In genomic region chr6:157531169-157531985, GRCh38 we compare ENCODE assay signal across 1 cellular context.
TF ChIP-seq lines count a peak whose summit lies in the region.

No MANE protein-coding gene starts in this region.

TF ChIP-seq in HepG2, 621 proteins besides CTCF, POLR2A, EP300 and RAD21 (continued from another document and continues in another):
- TF ChIP-seq ARID4A (CRISPR knock-in tag; IDR thresholded peaks at IDR 0.05; ENCODE audit: borderline replicate concordance) (peak; percentile 92; the same call in 1 of the 2 replicates), SMAD9 (CRISPR knock-in tag; IDR thresholded peaks at IDR 0.05) (peak; percentile 94; the same call in 1 of the 2 replicates), ZNF557 (CRISPR knock-in tag; IDR thresholded peaks at IDR 0.05) (peak; percentile 87; the same call in 1 of the 2 replicates), KAT8 (CRISPR knock-in tag; IDR thresholded peaks at IDR 0.05) (peak; percentile 95; the same call in 1 of the 2 replicates), SOX5 (CRISPR knock-in tag; IDR thresholded peaks at IDR 0.05; ENCODE audit: borderline replicate concordance) (peak; percentile 94), ZFP62 (CRISPR knock-in tag; IDR thresholded peaks at IDR 0.05) (no peak), ZNF800 (CRISPR knock-in tag; IDR thresholded peaks at IDR 0.05) (peak; percentile 59; the same call in 1 of the 2 replicates), THAP7 (CRISPR knock-in tag; IDR thresholded peaks at IDR 0.05) (peak; percentile 22), AHDC1 (CRISPR knock-in tag; IDR thresholded peaks at IDR 0.05; ENCODE audit: borderline replicate concordance) (peak; percentile 100), PCBP2 (optimal IDR thresholded peaks at IDR 0.05; ENCODE audit: low read depth, low read length, poor library complexity, severe bottlenecking) (no peak), TFDP1 (CRISPR knock-in tag; IDR thresholded peaks at IDR 0.05; ENCODE audit: borderline replicate concordance) (peak; percentile 80), RORA (CRISPR knock-in tag; IDR thresholded peaks at IDR 0.05) (no peak), EEA1 (CRISPR knock-in tag; IDR thresholded peaks at IDR 0.05; ENCODE audit: borderline replicate concordance) (peak; percentile 77; the same call in 1 of the 2 replicates), MYNN (CRISPR knock-in tag; IDR thresholded peaks at IDR 0.05; ENCODE audit: low read depth) (no peak; the same call in 1 of the 2 replicates), ZNF687 (CRISPR knock-in tag; IDR thresholded peaks at IDR 0.05) (peak; percentile 100), GABPA (IDR thresholded peaks at IDR 0.05; ENCODE audit: low read depth, low read length) (peak; percentile 33; the same call in 1 of the 2 replicates), GABPA (CRISPR knock-in tag; IDR thresholded peaks at IDR 0.05; ENCODE audit: low read depth) (no peak), ZNF788 (CRISPR knock-in tag; IDR thresholded peaks at IDR 0.05; ENCODE audit: borderline replicate concordance) (peak; percentile 100; the same call in 1 of the 2 replicates), JDP2 (CRISPR knock-in tag; IDR thresholded peaks at IDR 0.05; ENCODE audit: borderline replicate concordance) (no peak; the same call in 1 of the 2 replicates), SMAD1 (CRISPR knock-in tag; IDR thresholded peaks at IDR 0.05; ENCODE audit: borderline replicate concordance, low read depth) (peak; percentile 73; the same call in 1 of the 2 replicates), ZGPAT (CRISPR knock-in tag; IDR thresholded peaks at IDR 0.05) (peak; percentile 100), ZBTB21 (CRISPR knock-in tag; IDR thresholded peaks at IDR 0.05) (peak; percentile 70; the same call in 1 of the 2 replicates), BATF2 (CRISPR knock-in tag; IDR thresholded peaks at IDR 0.05) (peak; percentile 96; the same call in 1 of the 2 replicates), RBAK (CRISPR knock-in tag; IDR thresholded peaks at IDR 0.05) (peak; percentile 99), RFX1 (IDR thresholded peaks at IDR 0.05) (no peak), ZFP37 (CRISPR knock-in tag; IDR thresholded peaks at IDR 0.05; ENCODE audit: borderline replicate concordance) (peak; percentile 94; the same call in 1 of the 2 replicates), ZSCAN31 (CRISPR knock-in tag; IDR thresholded peaks at IDR 0.05; ENCODE audit: low read depth) (peak; percentile 85), ISX (CRISPR knock-in tag; conservative IDR thresholded peaks at IDR 0.05) (no peak; the same call in 1 of the 2 replicates), GZF1 (CRISPR knock-in tag; IDR thresholded peaks at IDR 0.05) (peak; percentile 93), TOE1 (CRISPR knock-in tag; IDR thresholded peaks at IDR 0.05) (no peak; the same call in 1 of the 2 replicates), XBP1 (CRISPR knock-in tag; IDR thresholded peaks at IDR 0.05) (no peak), HDAC2 (CRISPR knock-in tag; IDR thresholded peaks at IDR 0.05) (peak; percentile 99), ZNF121 (CRISPR knock-in tag; IDR thresholded peaks at IDR 0.05) (peak; percentile 59), ZBTB34 (CRISPR knock-in tag; IDR thresholded peaks at IDR 0.05) (peak; percentile 99)
